ENCODE assay signal across 24 cellular contexts in genomic region chr4:3702084-3702521, GRCh38.
"Had no signal": no experiment of that assay in that cellular context is flagged by ENCODE, and none has a peak within 500 bp of the region (broad histone marks: within the 10 kb centered on the region; RNA-seq: fewer than 3 reads in every experiment).

No MANE protein-coding gene starts in this region.

- H3K27ac ChIP-seq: epithelial cell of prostate, esophagus squamous epithelium, right lobe of liver, skin epidermis, vagina had no signal

- H3K4me1 ChIP-seq: esophagus squamous epithelium, right lobe of liver had no signal

- H3K27me3 ChIP-seq: right lobe of liver had no signal

- H3K4me3 ChIP-seq: esophagus squamous epithelium, lung, right lobe of liver, skin epidermis, vagina had no signal

- DNase-seq: activated B cell treated with CpG ODN at 0.5 μM for 24 hours; activated CD4-positive, alpha-beta T cell treated with anti-CD3 and anti-CD28 coated beads, Interleukin-2, amount 50 U/mL, for 1 hour; activated CD8-positive, alpha-beta T cell treated with anti-CD3 and anti-CD28 coated beads for 36 hours; activated T-cell treated with anti-CD3 and anti-CD28 coated beads, Interleukin-2, amount 50 U/mL, for 4 hours; anterior cingulate cortex; dermis blood vessel endothelial cell; effector CD8-positive, alpha-beta T cell; esophagus squamous epithelium; glutamatergic neuron; hippocampal formation; left colon; mesendoderm; stimulated activated CD4-positive, alpha-beta T cell treated with anti-CD3 and anti-CD28 coated beads, Interleukin-4, amount 100 ng/mL, for 4 hours; stimulated activated CD8-positive, alpha-beta memory T cell treated with anti-CD3 and anti-CD28 coated beads, Interleukin-4, amount 100 ng/mL, for 48 hours; stimulated activated naive CD8-positive, alpha-beta T cell treated with anti-CD3 and anti-CD28 coated beads, Interleukin-15, amount 100 ng/mL, for 72 hours; substantia nigra; T-cell had no signal

- ATAC-seq: activated CD8-positive, alpha-beta T cell treated with anti-CD3 and anti-CD28 coated beads for 36 hours; activated T-cell treated with anti-CD3 and anti-CD28 coated beads, Interleukin-2, amount 50 U/mL, for 4 hours; activated T-helper 17 cell treated with anti-CD3 and anti-CD28 coated beads, Interleukin-2, amount 50 U/mL, for 72 hours; left colon; natural killer cell treated with Interleukin-12 subunit alpha and Interleukin-12 subunit beta and Interleukin-15 and Interleukin-18, amount 100 ng/mL, for 72 hours; right lobe of liver; stimulated activated naive CD8-positive, alpha-beta T cell treated with anti-CD3 and anti-CD28 coated beads, Interleukin-15, amount 100 ng/mL, for 72 hours; T-cell had no signal

- H3K36me3 ChIP-seq: esophagus squamous epithelium, right lobe of liver, vagina had no signal

- H3K9me3 ChIP-seq: right lobe of liver, vagina had no signal
